Comparison of ENCODE assay signal across 9 cellular contexts in genomic region chr6:8108031-8108660, GRCh38. TPM values are rescaled to one million over a fixed set of nuclear protein-coding genes. Genes with fewer than 3 reads are reported as not detected.
A peak's percentile ranks its signal among the peaks of the same experiment; 100 is the strongest.
DNase-seq lines count a peak whose midpoint lies in the region; ATAC-seq and TF ChIP-seq lines count a peak whose summit lies in the region.
"Had no signal": no experiment of that assay in that cellular context is flagged by ENCODE, and none has a peak within 500 bp of the region (broad histone marks: within the 10 kb centered on the region; RNA-seq: fewer than 3 reads in every experiment).

No MANE protein-coding gene starts in this region.

- DNase-seq in EL (peak; percentile 96), RWPE1 (ENCODE audit: low spot score) (peak; percentile 83), pons (ENCODE audit: low spot score) (peak; percentile 72), NCI-H2029 (lab: John Stamatoyannopoulos, UW) (no peak), Kasumi-1 (lab: John Stamatoyannopoulos, UW) (no peak), stomach (no peak)
- DNase-seq: esophagus squamous epithelium had no signal

- 39 to 64% (median 53%) methylated on average over 4 of the region's 4 CpGs for WGBS in stomach, 5 donors

- H3K36me3 ChIP-seq in stomach: no peaks in the 10 kb centered on the region
- H3K36me3 ChIP-seq: esophagus squamous epithelium had no signal

- POLR2A ChIA-PET in RWPE1 (lab: Yijun Ruan, JAX; ENCODE audit: low non-redundant PET): no interaction called here

- H3K9me3 ChIP-seq in stomach: no peaks in the 10 kb centered on the region
- H3K9me3 ChIP-seq: esophagus squamous epithelium had no signal

- CTCF ChIA-PET in RWPE1 (lab: Yijun Ruan, JAX): interaction anchor here (0.6 kb wide), 1 partner anchor 875 kb away, joined by 3 read pairs; no protein-coding TSS in a partner anchor

- TF ChIP-seq CTCF in RWPE1 (conservative IDR thresholded peaks at IDR 0.05; ENCODE audit: low read depth) (no peak), stomach (IDR thresholded peaks at IDR 0.05) (no peak)

- no peak for TF ChIP-seq EP300 in stomach (IDR thresholded peaks at IDR 0.05)

- intact Hi-C loops in stomach (cut with DNase I; ENCODE audit: low total_unique reads): no loop called here

- no peak for TF ChIP-seq POLR2A in stomach (IDR thresholded peaks at IDR 0.05)

- peak overlapping the region; percentile 72 for H3K27ac ChIP-seq in RWPE1
- no peak overlapping the region for H3K27ac ChIP-seq in stomach
- H3K27ac ChIP-seq: esophagus squamous epithelium had no signal

- H3K4me1 ChIP-seq in stomach: no peaks in the 10 kb centered on the region

- no peak overlapping the region for H3K4me3 ChIP-seq in stomach
- H3K4me3 ChIP-seq: esophagus squamous epithelium had no signal

- peak; percentile 75 for ATAC-seq in esophagus mucosa
- ATAC-seq in HG03196 (IDR thresholded peaks at IDR 0.05; ENCODE audit: unreplicated experiment): no peak

- H3K27me3 ChIP-seq in stomach: peaks cover 0 to 27% (median 0%) of the 10 kb centered on the region in 3 donors

RNA-seq across cellular contexts. Expression of gene EEF1E1, which starts 5.8 kb away (rescaled TPM):
- total RNA-seq in esophagus mucosa: 21.4 TPM
- 10 to 100 TPM in 4 of 5 donors, under 1 TPM in 1; 0.87 to 40.6 (median 19.6) TPM for total RNA-seq in stomach
- polyA plus RNA-seq in stomach: 10 to 100 TPM; 32.2 to 51.3 (median 38.6) TPM

RNA-seq across cellular contexts. Expression of gene BLOC1S5, which starts 44.0 kb away (rescaled TPM):
- total RNA-seq in esophagus mucosa: 6.5 TPM
- total RNA-seq in stomach: 10 to 100 TPM in 2 of 5 donors, 1 to 10 TPM in 2, under 1 TPM in 1; 0.29 to 31.2 (median 5.8) TPM
- 10 to 100 TPM in 1 of 3 donors, 1 to 10 TPM in 2; 3.6 to 11.5 (median 8.5) TPM for polyA plus RNA-seq in stomach

Comparison
In these comparisons a context has a peak if more than half of its experiments do, and no peak if none do; other contexts are left out.
1. DNase-seq: peak in EL (single experiment), RWPE1 (single experiment) and pons (single experiment); none in NCI-H2029 (single experiment), Kasumi-1 (0 of 2) and stomach (single experiment).